ENCODE assay signal across 37 cellular contexts in genomic region chr1:206120406-206120805, GRCh38. TPM values are rescaled to one million over a fixed set of nuclear protein-coding genes. Genes with fewer than 3 reads are reported as not detected.
"Had no signal": no experiment of that assay in that cellular context is flagged by ENCODE, and none has a peak within 500 bp of the region (broad histone marks: within the 10 kb centered on the region; RNA-seq: fewer than 3 reads in every experiment).

No MANE protein-coding gene starts in this region.

- H3K4me3 ChIP-seq: adrenal gland, body of pancreas, cardiac muscle cell had no signal

- FAIRE-seq: astrocyte, bronchial epithelial cell had no signal

- H3K27me3 ChIP-seq: body of pancreas had no signal

- H3K9me3 ChIP-seq: adrenal gland, body of pancreas had no signal

- H3K36me3 ChIP-seq: adrenal gland, brain microvascular endothelial cell, cardiac muscle cell had no signal

- DNase-seq: activated B cell treated with CpG ODN at 0.5 μM for 24 hours; activated CD4-positive, alpha-beta memory T cell treated with anti-CD3 and anti-CD28 coated beads for 36 hours; activated CD4-positive, alpha-beta T cell treated with anti-CD3 and anti-CD28 coated beads for 4 hours; activated CD4-positive, alpha-beta T cell treated with anti-CD3 and anti-CD28 coated beads, Interleukin-2, amount 10 ng/mL, durations not matched to agents 24 days and 14 days; activated CD4-positive, alpha-beta T cell treated with anti-CD3 and anti-CD28 coated beads, Interleukin-2, amount 50 U/mL, for 1 hour; activated CD4-positive, alpha-beta T cell treated with anti-CD3 and anti-CD28 coated beads, Interleukin-2, amount 50 U/mL, for 4 hours; activated CD4-positive, CD25-positive, alpha-beta regulatory T cell treated with anti-CD3 and anti-CD28 coated beads, Interleukin-2, amount 50 U/mL, for 72 hours; activated CD8-positive, alpha-beta memory T cell treated with anti-CD3 and anti-CD28 coated beads, Interleukin-2, amount 50 U/mL, for 4 hours; activated CD8-positive, alpha-beta T cell treated with anti-CD3 and anti-CD28 coated beads for 36 hours; activated effector memory CD4-positive, alpha-beta T cell treated with anti-CD3 and anti-CD28 coated beads, Interleukin-2, amount 50 U/mL, for 16 hours; activated gamma-delta T cell treated with Interleukin-2 at 50 U/mL for 16 hours; activated naive CD4-positive, alpha-beta T cell; activated naive CD4-positive, alpha-beta T cell treated with anti-CD3 and anti-CD28 coated beads for 36 hours; activated naive CD4-positive, alpha-beta T cell treated with anti-CD3 and anti-CD28 coated beads, Interleukin-2, amount 50 U/mL, for 16 hours; activated naive CD8-positive, alpha-beta T cell treated with anti-CD3 and anti-CD28 coated beads for 36 hours; activated T-cell treated with anti-CD3 and anti-CD28 coated beads for 4 hours; activated T-cell treated with anti-CD3 and anti-CD28 coated beads, Interleukin-2, amount 50 U/mL, for 1 hour; activated T-cell treated with anti-CD3 and anti-CD28 coated beads, Interleukin-2, amount 50 U/mL, for 4 hours; activated T-cell treated with anti-CD3 and anti-CD28 coated beads, Interleukin-2, amount 50 U/mL, for 72 hours; adrenal gland; amniotic stem cell; aorta; body of pancreas; brain microvascular endothelial cell; caudate nucleus; cerebellar nuclear complex; T-helper 2 cell; T-helper 9 cell had no signal

- H3K27ac ChIP-seq: adrenal gland, body of pancreas, brain microvascular endothelial cell, cardiac muscle cell, VCaP had no signal

- ATAC-seq: activated CD8-positive, alpha-beta T cell treated with anti-CD3 and anti-CD28 coated beads for 36 hours; activated naive CD4-positive, alpha-beta T cell treated with anti-CD3 and anti-CD28 coated beads, Interleukin-2, amount 50 U/mL, for 72 hours; activated T-cell treated with anti-CD3 and anti-CD28 coated beads, Interleukin-2, amount 50 U/mL, for 4 hours; activated T-cell treated with anti-CD3 and anti-CD28 coated beads, Interleukin-2, amount 50 U/mL, for 72 hours; activated T-helper 17 cell treated with anti-CD3 and anti-CD28 coated beads, Interleukin-2, amount 50 U/mL, for 72 hours; body of pancreas had no signal

RNA-seq across cellular contexts. Expression of gene AVPR1B, which starts 3.2 kb away (rescaled TPM):
- total RNA-seq: activated B cell treated with CpG ODN at 0.5 μM for 24 hours; activated CD4-positive, alpha-beta memory T cell treated with anti-CD3 and anti-CD28 coated beads for 36 hours; activated CD4-positive, alpha-beta T cell treated with anti-CD3 and anti-CD28 coated beads, Interleukin-2, amount 10 ng/mL, durations not matched to agents 24 days and 14 days; activated CD8-positive, alpha-beta memory T cell treated with anti-CD3 and anti-CD28 coated beads for 36 hours; activated CD8-positive, alpha-beta T cell treated with anti-CD3 and anti-CD28 coated beads for 36 hours; activated naive CD4-positive, alpha-beta T cell treated with anti-CD3 and anti-CD28 coated beads for 36 hours; activated naive CD4-positive, alpha-beta T cell treated with anti-CD3 and anti-CD28 coated beads, Interleukin-2, amount 50 U/mL, for 72 hours; activated naive CD8-positive, alpha-beta T cell treated with anti-CD3 and anti-CD28 coated beads for 36 hours; activated T-cell treated with anti-CD3 and anti-CD28 coated beads, Interleukin-2, amount 50 U/mL, for 4 hours; activated T-cell treated with anti-CD3 and anti-CD28 coated beads, Interleukin-2, amount 50 U/mL, for 72 hours; activated T-helper 1 cell treated with anti-CD3 and anti-CD28 coated beads, Interleukin-12 subunit alpha, Interleukin-12 subunit beta, Interleukin-2, Interleukin-4 antibody, amounts not matched to agents 30 ng/mL and 10 ng/mL and 1 ng/mL, durations not matched to agents 14 hours and 24 hours and 36 hours; activated T-helper 17 cell treated with anti-CD3 and anti-CD28 coated beads, Interleukin-2, amount 50 U/mL, for 72 hours; adrenal gland; aorta; astrocyte; bronchial epithelial cell; chondrocyte had no signal
- polyA plus RNA-seq: adrenal gland, aorta had no signal
